ENCODE assay signal across 26 cellular contexts in genomic region chr6:92847988-92848387, GRCh38.
"Had no signal": no experiment of that assay in that cellular context is flagged by ENCODE, and none has a peak within 500 bp of the region (broad histone marks: within the 10 kb centered on the region; RNA-seq: fewer than 3 reads in every experiment).

No MANE protein-coding gene starts in this region.

- H3K27ac ChIP-seq: coronary artery, esophagus squamous epithelium, gastroesophageal sphincter, heart left ventricle, parathyroid adenoma, thyroid gland, upper lobe of right lung had no signal

- H3K4me1 ChIP-seq: esophagus squamous epithelium, gastroesophageal sphincter, heart left ventricle, parathyroid adenoma, thyroid gland, upper lobe of right lung had no signal

- H3K4me1 Mint-ChIP-seq: activated CD4-positive, alpha-beta memory T cell treated with anti-CD3 and anti-CD28 coated beads, Interleukin-2, amount 10 ng/mL, durations not matched to agents 7 days and 5 days; activated CD4-positive, alpha-beta T cell treated with anti-CD3 and anti-CD28 coated beads, Interleukin-2, amount 10 ng/mL, durations not matched to agents 24 days and 14 days; activated naive CD8-positive, alpha-beta T cell treated with anti-CD3 and anti-CD28 coated beads, Interleukin-2, amount 50 U/mL, for 24 hours; nephron progenitor cell had no signal

- DNase-seq: activated CD4-positive, alpha-beta memory T cell treated with anti-CD3 and anti-CD28 coated beads, Interleukin-2, amount 10 ng/mL, durations not matched to agents 7 days and 5 days; activated CD4-positive, alpha-beta T cell treated with anti-CD3 and anti-CD28 coated beads, Interleukin-2, amount 10 ng/mL, durations not matched to agents 24 days and 14 days; activated gamma-delta T cell; activated naive CD4-positive, alpha-beta T cell treated with anti-CD3 and anti-CD28 coated beads, Interleukin-2, amount 50 U/mL, for 16 hours; activated naive CD8-positive, alpha-beta T cell treated with anti-CD3 and anti-CD28 coated beads, Interleukin-2, amount 50 U/mL, for 24 hours; activated T-cell treated with anti-CD3 and anti-CD28 coated beads for 4 hours; cerebellar nuclear complex; endodermal cell; esophagus squamous epithelium; heart left ventricle; islet precursor cell; left cardiac atrium; mesenchymal stem cell; mucosa of descending colon; nephron progenitor cell; nucleus accumbens; right cardiac atrium; stimulated activated CD4-positive, alpha-beta T cell treated with anti-CD3 and anti-CD28 coated beads, Interleukin-4, amount 100 ng/mL, for 24 hours; stimulated activated naive CD8-positive, alpha-beta T cell treated with anti-CD3 and anti-CD28 coated beads, Interleukin-15, Interleukin-2, amounts not matched to agents 100 U/mL and 50 U/mL, for 24 hours; thyroid gland; upper lobe of right lung had no signal

- H3K4me3 Mint-ChIP-seq: activated CD4-positive, alpha-beta memory T cell treated with anti-CD3 and anti-CD28 coated beads, Interleukin-2, amount 10 ng/mL, durations not matched to agents 7 days and 5 days; activated CD4-positive, alpha-beta T cell treated with anti-CD3 and anti-CD28 coated beads, Interleukin-2, amount 10 ng/mL, durations not matched to agents 24 days and 14 days; activated naive CD8-positive, alpha-beta T cell treated with anti-CD3 and anti-CD28 coated beads, Interleukin-2, amount 50 U/mL, for 24 hours; activated T-helper 1 cell treated with anti-CD3 and anti-CD28 coated beads, Interleukin-12 subunit alpha, Interleukin-12 subunit beta, Interleukin-2, Interleukin-4 antibody, amounts not matched to agents 30 ng/mL and 10 ng/mL and 1 ng/mL, durations not matched to agents 14 hours and 24 hours and 36 hours; endodermal cell; nephron progenitor cell had no signal

- H3K9me3 ChIP-seq: esophagus squamous epithelium, gastroesophageal sphincter, heart left ventricle, mucosa of descending colon, thyroid gland, upper lobe of right lung had no signal

- H3K4me3 ChIP-seq: coronary artery, esophagus squamous epithelium, gastroesophageal sphincter, heart left ventricle, mucosa of descending colon, thyroid gland, upper lobe of right lung had no signal

- H3K27me3 ChIP-seq: esophagus squamous epithelium, gastroesophageal sphincter, heart left ventricle, thyroid gland, upper lobe of right lung had no signal

- ATAC-seq: activated CD4-positive, CD25-positive, alpha-beta regulatory T cell treated with anti-CD3 and anti-CD28 coated beads, Interleukin-2, amount 50 U/mL, for 24 hours; activated naive CD8-positive, alpha-beta T cell treated with anti-CD3 and anti-CD28 coated beads, Interleukin-2, amount 50 U/mL, for 24 hours; gastroesophageal sphincter; heart left ventricle; left cardiac atrium; mucosa of descending colon; right cardiac atrium; stimulated activated naive CD8-positive, alpha-beta T cell treated with anti-CD3 and anti-CD28 coated beads, Interleukin-15, Interleukin-2, amounts not matched to agents 100 U/mL and 50 U/mL, for 24 hours; upper lobe of right lung had no signal

- H3K9me3 Mint-ChIP-seq: activated T-helper 1 cell treated with anti-CD3 and anti-CD28 coated beads, Interleukin-12 subunit alpha, Interleukin-12 subunit beta, Interleukin-2, Interleukin-4 antibody, amounts not matched to agents 30 ng/mL and 10 ng/mL and 1 ng/mL, durations not matched to agents 14 hours and 24 hours and 36 hours; nephron progenitor cell had no signal

- H3K9ac ChIP-seq: parathyroid adenoma had no signal

- H3K36me3 ChIP-seq: esophagus squamous epithelium, gastroesophageal sphincter, heart left ventricle, thyroid gland, upper lobe of right lung had no signal

- H3K27me3 Mint-ChIP-seq: activated CD4-positive, alpha-beta memory T cell treated with anti-CD3 and anti-CD28 coated beads, Interleukin-2, amount 10 ng/mL, durations not matched to agents 7 days and 5 days; activated CD4-positive, alpha-beta T cell treated with anti-CD3 and anti-CD28 coated beads, Interleukin-2, amount 10 ng/mL, durations not matched to agents 24 days and 14 days; activated naive CD8-positive, alpha-beta T cell treated with anti-CD3 and anti-CD28 coated beads, Interleukin-2, amount 50 U/mL, for 24 hours had no signal

- H3K27ac Mint-ChIP-seq: activated CD4-positive, alpha-beta memory T cell treated with anti-CD3 and anti-CD28 coated beads, Interleukin-2, amount 10 ng/mL, durations not matched to agents 7 days and 5 days; activated CD4-positive, alpha-beta T cell treated with anti-CD3 and anti-CD28 coated beads, Interleukin-2, amount 10 ng/mL, durations not matched to agents 24 days and 14 days; activated naive CD8-positive, alpha-beta T cell treated with anti-CD3 and anti-CD28 coated beads, Interleukin-2, amount 50 U/mL, for 24 hours; activated T-helper 1 cell treated with anti-CD3 and anti-CD28 coated beads, Interleukin-12 subunit alpha, Interleukin-12 subunit beta, Interleukin-2, Interleukin-4 antibody, amounts not matched to agents 30 ng/mL and 10 ng/mL and 1 ng/mL, durations not matched to agents 14 hours and 24 hours and 36 hours; endodermal cell; nephron progenitor cell had no signal
